11 cellular contexts compared by ENCODE assay signal in genomic region chr19:41126765-41127203, GRCh38. TPM values are rescaled to one million over a fixed set of nuclear protein-coding genes. Genes with fewer than 3 reads are reported as not detected.
DNase-seq lines count a peak whose midpoint lies in the region; ATAC-seq, FAIRE-seq and TF ChIP-seq lines count a peak whose summit lies in the region.
"Not testable (repeated sequence)": the region's sequence is repeated elsewhere in the genome, so short reads cannot be mapped to it uniquely, and the experiment has no call there.
"Had no signal": no experiment of that assay in that cellular context is flagged by ENCODE, and none has a peak within 500 bp of the region (broad histone marks: within the 10 kb centered on the region; RNA-seq: fewer than 3 reads in every experiment).

No MANE protein-coding gene starts in this region.

- CTCF ChIA-PET in CD8-positive, alpha-beta memory T cell (lab: Charles Lee): interaction anchor here (1.2 to 2.3 kb wide), 3 partner anchors 14 to 165 kb away, joined by 3 to 9 read pairs (median 3); no protein-coding TSS in a partner anchor
- CTCF ChIA-PET in mammary epithelial cell (lab: Charles Lee; ENCODE audit: low non-redundant PET): interaction anchor here (0.6 to 0.7 kb wide), 2 partner anchors 138 to 943 kb away, joined by 3 read pairs; no protein-coding TSS in a partner anchor

- TF ChIP-seq CTCF in mammary epithelial cell (conservative IDR thresholded peaks at IDR 0.05 in 1 of 2, IDR thresholded peaks at IDR 0.05 in 1 of 2; ENCODE audit: extremely low read depth in 1 of 2, insufficient read depth in 1 of 2, low read depth in 1 of 2, low read length in 2 of 2): peak; percentile 50 to 57

- H3K27ac Mint-ChIP-seq in CD8-positive, alpha-beta memory T cell: peak overlapping the region in 7 of 8 donors; percentile 67 to 97 (median 88)
- not testable (repeated sequence) for H3K27ac Mint-ChIP-seq in naive B cell

- H3K4me3 Mint-ChIP-seq in CD8-positive, alpha-beta memory T cell: peak overlapping the region in 2 of 7 donors; percentile 1 to 40
- H3K4me3 Mint-ChIP-seq in naive B cell: not testable (repeated sequence)

- H3K27me3 Mint-ChIP-seq in CD8-positive, alpha-beta memory T cell: not testable (repeated sequence)
- peaks cover 13 to 42% (median 40%) of the 10 kb centered on the region in 3 donors for H3K27me3 Mint-ChIP-seq in naive B cell

- POLR2A ChIA-PET in CD8-positive, alpha-beta memory T cell (lab: Charles Lee): interaction anchor here (0.6 kb wide), 1 partner anchor 10 kb away, joined by 15 read pairs; no protein-coding TSS in a partner anchor

- not testable (repeated sequence) for H3K36me3 ChIP-seq in CD8-positive, alpha-beta memory T cell (ENCODE audit: insufficient read depth, low read length); mammary epithelial cell (ENCODE audit: insufficient read depth, low read length)

- peak; percentile 23 for FAIRE-seq in HTR-8/SVneo (lab: Jason Lieb, UNC)

- H3K79me2 ChIP-seq in mammary epithelial cell (ENCODE audit: insufficient read depth, low read length): not testable (repeated sequence)

- H3K27ac ChIP-seq in CD8-positive, alpha-beta memory T cell (ENCODE audit: low read depth, low read length); mammary epithelial cell (ENCODE audit: insufficient read depth, low read depth, low read length): not testable (repeated sequence)

- not testable (repeated sequence) for BruUV-seq in mammary epithelial cell (replicated peaks; lab: Mats Ljungman, UMichigan)

- 47% methylated on average over 2 of the region's 2 CpGs for WGBS in mammary epithelial cell (ENCODE audit: low coverage, missing lambda C conversion rate)

- dilution Hi-C loops in mammary epithelial cell (cut with HindIII; ENCODE audit: low sequenced_read_pairs): not testable (repeated sequence)

- peak; percentile 37 to 61 (median 51) for DNase-seq in CD8-positive, alpha-beta memory T cell
- not testable (repeated sequence) for DNase-seq in HTR-8/SVneo (ENCODE audit: insufficient read length, low spot score); mammary epithelial cell
- DNase-seq in RKO (ENCODE audit: low spot score) (peak; percentile 14), glomerular visceral epithelial cell (ENCODE audit: extremely low spot score) (peak; percentile 10), naive B cell (peak; percentile 19)
- peak; percentile 68 for DNase-seq in activated CD8-positive, alpha-beta memory T cell treated with anti-CD3 and anti-CD28 coated beads for 24 hours
- DNase-seq in stimulated activated naive CD4-positive, alpha-beta T cell (lab: John Stamatoyannopoulos, UW): peak; percentile 29 to 61 (median 42)

- ATAC-seq in naive B cell (ENCODE audit: low read depth in 2 of 2): not testable (repeated sequence)

- in situ Hi-C loops in mammary epithelial cell (cut with MboI; ENCODE audit: low sequenced_read_pairs in 2 of 2): loop anchor here in 1 of 2 donors (25.0 kb wide), 1 partner anchor 164 kb away; no protein-coding TSS in a partner anchor

- H3K9me3 ChIP-seq in CD8-positive, alpha-beta memory T cell (ENCODE audit: low read length); mammary epithelial cell (replicated peaks; ENCODE audit: insufficient read depth, low read length): not testable (repeated sequence)

- peaks cover 25 to 38% (median 33%) of the 10 kb centered on the region in 3 donors for H3K4me1 Mint-ChIP-seq in CD8-positive, alpha-beta memory T cell
- peaks cover 11 to 12% (median 12%) of the 10 kb centered on the region in 3 donors for H3K4me1 Mint-ChIP-seq in naive B cell

- H2AFZ ChIP-seq in mammary epithelial cell (ENCODE audit: low read depth, low read length): not testable (repeated sequence)

- not testable (repeated sequence) for H3K27me3 ChIP-seq in CD8-positive, alpha-beta memory T cell (ENCODE audit: insufficient read depth, low read length, poor library complexity, severe bottlenecking); mammary epithelial cell (ENCODE audit: insufficient read depth, low read length)

- not testable (repeated sequence) for H3K36me3 Mint-ChIP-seq in CD8-positive, alpha-beta memory T cell; naive B cell

- H3K4me3 ChIP-seq in CD8-positive, alpha-beta memory T cell (ENCODE audit: low read length); mammary epithelial cell (replicated peaks in 1 of 3; ENCODE audit: insufficient read depth in 1 of 3, low read depth in 2 of 3, low read length in 3 of 3): not testable (repeated sequence)

- not testable (repeated sequence) for H3K9ac ChIP-seq in mammary epithelial cell (ENCODE audit: insufficient read depth, low read length)

- intact Hi-C loops in mammary epithelial cell (cut with micrococcal nuclease): not testable (repeated sequence)

- not testable (repeated sequence) for H4K20me1 ChIP-seq in mammary epithelial cell (ENCODE audit: insufficient read depth, low read length)

- not testable (repeated sequence) for H3K9me3 Mint-ChIP-seq in CD8-positive, alpha-beta memory T cell; naive B cell

- not testable (repeated sequence) for H3K4me2 ChIP-seq in mammary epithelial cell (ENCODE audit: insufficient read depth, low read depth, low read length)

- peaks cover 10% of the 10 kb centered on the region for H3K4me1 ChIP-seq in CD8-positive, alpha-beta memory T cell (ENCODE audit: insufficient read depth, low read length)
- not testable (repeated sequence) for H3K4me1 ChIP-seq in mammary epithelial cell (ENCODE audit: insufficient read depth, low read length)

RNA-seq across cellular contexts. Expression of gene CYP2F1, which starts 12.6 kb away (rescaled TPM):
- total RNA-seq in CD8-positive, alpha-beta memory T cell: not detected
- polyA plus RNA-seq in CD8-positive, alpha-beta memory T cell: not detected
- total RNA-seq in mammary epithelial cell: not detected
- polyA plus RNA-seq in mammary epithelial cell (not detected), naive B cell (ENCODE audit: low read depth in 6 of 6) (under 1 TPM in 1 of 6 donors, not detected in 5; 0.13 TPM)
- not detected for polyA minus RNA-seq in mammary epithelial cell
- total RNA-seq: cerebellum, H4, urinary bladder had no signal
- polyA plus RNA-seq: urinary bladder had no signal

RNA-seq across cellular contexts. Expression of gene CYP2A13, which starts 38.5 kb away (rescaled TPM):
- not detected for total RNA-seq in CD8-positive, alpha-beta memory T cell
- polyA plus RNA-seq in CD8-positive, alpha-beta memory T cell: not detected
- not detected for total RNA-seq in mammary epithelial cell
- polyA plus RNA-seq in mammary epithelial cell (not detected), naive B cell (ENCODE audit: low read depth in 6 of 6) (not detected)
- polyA minus RNA-seq in mammary epithelial cell: not detected
- total RNA-seq: cerebellum, H4, urinary bladder had no signal
